Comparison of ENCODE assay signal across 18 cellular contexts in genomic region chr5:35135239-35135700, GRCh38.
"Had no signal": no experiment of that assay in that cellular context is flagged by ENCODE, and none has a peak within 500 bp of the region (broad histone marks: within the 10 kb centered on the region; RNA-seq: fewer than 3 reads in every experiment).

No MANE protein-coding gene starts in this region.

- H3K27ac ChIP-seq: body of pancreas, cardiac muscle cell, epithelial cell of prostate, heart right ventricle, left lung, neutrophil, ovary had no signal

- H3K4me3 ChIP-seq: body of pancreas, cardiac muscle cell, heart right ventricle, left lung, ovary had no signal

- H3K9me3 ChIP-seq: body of pancreas, left lung, neutrophil, ovary had no signal

- H3K4me1 ChIP-seq: heart right ventricle, left lung had no signal

- ATAC-seq: activated naive CD8-positive, alpha-beta T cell treated with anti-CD3 and anti-CD28 coated beads, Interleukin-2, amount 50 U/mL, for 24 hours; activated T-cell treated with anti-CD3 and anti-CD28 coated beads, Interleukin-2, amount 50 U/mL, for 72 hours; body of pancreas; heart right ventricle; left lung; naive thymus-derived CD8-positive, alpha-beta T cell; right cardiac atrium; T-helper 17 cell had no signal

- H3K36me3 ChIP-seq: cardiac muscle cell, heart right ventricle, left lung, neutrophil, ovary had no signal

- H3K27me3 ChIP-seq: body of pancreas, cardiac muscle cell, left lung, neutrophil, ovary had no signal

- DNase-seq: activated CD4-positive, alpha-beta memory T cell treated with anti-CD3 and anti-CD28 coated beads for 36 hours; activated CD4-positive, alpha-beta T cell treated with anti-CD3 and anti-CD28 coated beads for 48 hours; activated effector memory CD4-positive, alpha-beta T cell treated with anti-CD3 and anti-CD28 coated beads, Interleukin-2, amount 50 U/mL, for 16 hours; activated naive CD4-positive, alpha-beta T cell treated with anti-CD3 and anti-CD28 coated beads, Interleukin-2, amount 50 U/mL, for 16 hours; activated naive CD8-positive, alpha-beta T cell treated with anti-CD3 and anti-CD28 coated beads, Interleukin-2, amount 50 U/mL, for 24 hours; activated T-cell treated with anti-CD3 and anti-CD28 coated beads, Interleukin-2, amount 50 U/mL, for 72 hours; heart right ventricle; naive thymus-derived CD8-positive, alpha-beta T cell; ovary; right cardiac atrium; stimulated activated CD4-positive, alpha-beta T cell treated with anti-CD3 and anti-CD28 coated beads, Interleukin-2, amount 100 ng/mL, for 24 hours; SW 1271; T-helper 17 cell had no signal
